Comparison of ENCODE assay signal across 11 cellular contexts in the genomic region with DNA sequence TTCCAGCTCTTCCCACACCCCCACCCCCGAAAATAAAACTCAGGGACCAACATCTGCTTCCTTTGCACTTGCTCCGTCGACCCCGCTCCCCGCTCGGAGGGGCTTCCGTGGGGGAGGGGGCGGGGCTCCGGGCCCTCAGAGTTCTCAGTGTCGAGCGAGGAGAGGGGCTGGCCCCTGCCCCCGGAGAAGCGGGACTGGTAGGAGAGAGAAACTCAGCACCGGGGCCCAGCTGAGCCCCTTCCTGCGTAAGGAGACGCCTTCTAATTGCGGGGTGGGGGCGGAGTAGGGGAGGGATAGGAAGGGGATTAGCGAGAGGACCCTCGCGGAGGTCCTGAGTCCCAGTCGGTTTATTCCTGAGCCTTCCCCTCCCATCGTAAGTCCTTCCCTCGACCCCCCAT. TPM values are rescaled to one million over a fixed set of nuclear protein-coding genes. Genes with fewer than 3 reads are reported as not detected.
A peak's percentile ranks its signal among the peaks of the same experiment; 100 is the strongest.
DNase-seq lines count a peak whose midpoint lies in the region; ATAC-seq and TF ChIP-seq lines count a peak whose summit lies in the region.
"Had no signal": no experiment of that assay in that cellular context is flagged by ENCODE, and none has a peak within 500 bp of the region (broad histone marks: within the 10 kb centered on the region; RNA-seq: fewer than 3 reads in every experiment).

No MANE protein-coding gene starts in this region.

- H3K27ac ChIP-seq in iPS-20b (ENCODE audit: low read length) (no peak overlapping the region), spleen (no peak overlapping the region)

- H3K36me3 ChIP-seq in iPS-20b (ENCODE audit: insufficient read depth, low read depth, low read length) (no peaks in the 10 kb centered on the region), spleen (no peaks in the 10 kb centered on the region)

- peaks cover 13% of the 10 kb centered on the region for H3K4me1 Mint-ChIP-seq in T-helper 2 cell treated with Interferon-gamma antibody and Interleukin-4, amounts not matched to agents 5 μg/mL and 100 μg/mL, for 36 hours (ENCODE audit: low read depth)
- H3K4me1 Mint-ChIP-seq in activated CD8-positive, alpha-beta T cell treated with anti-CD3 and anti-CD28 coated beads, Interleukin-2, amount 10 ng/mL, durations not matched to agents 7 days and 5 days (ENCODE audit: low read depth) = peaks cover 18% of the 10 kb centered on the region

- H3K4me1 ChIP-seq in iPS-20b (ENCODE audit: insufficient read depth, low read length) (peaks cover 24% of the 10 kb centered on the region), spleen (peaks cover 4 to 34% (median 30%) of the 10 kb centered on the region in 6 donors)

- H3K4me3 Mint-ChIP-seq in T-helper 2 cell treated with Interferon-gamma antibody and Interleukin-4, amounts not matched to agents 5 μg/mL and 100 μg/mL, for 36 hours = peak overlapping the region; percentile 66
- H3K4me3 Mint-ChIP-seq in activated CD8-positive, alpha-beta T cell treated with anti-CD3 and anti-CD28 coated beads, Interleukin-2, amount 10 ng/mL, durations not matched to agents 7 days and 5 days = peak overlapping the region; percentile 64

- POLR2A ChIA-PET in activated CD8-positive, alpha-beta T cell treated with anti-CD3 and anti-CD28 coated beads, Interleukin-2, amount 10 ng/mL, durations not matched to agents 7 days and 5 days (lab: Charles Lee) = no interaction called here

- H3K27me3 Mint-ChIP-seq in T-helper 2 cell treated with Interferon-gamma antibody and Interleukin-4, amounts not matched to agents 5 μg/mL and 100 μg/mL, for 36 hours (ENCODE audit: low read depth) = peaks cover 65% of the 10 kb centered on the region
- peaks cover 70% of the 10 kb centered on the region for H3K27me3 Mint-ChIP-seq in activated CD8-positive, alpha-beta T cell treated with anti-CD3 and anti-CD28 coated beads, Interleukin-2, amount 10 ng/mL, durations not matched to agents 7 days and 5 days (ENCODE audit: low read depth)

- intact Hi-C loops in spleen (cut with DNase I; ENCODE audit: low total_unique reads) = no loop called here

- ATAC-seq in activated CD8-positive, alpha-beta T cell treated with anti-CD3 and anti-CD28 coated beads, Interleukin-2, amount 10 ng/mL, durations not matched to agents 7 days and 5 days = peak; percentile 28
- ATAC-seq in GM19467 (IDR thresholded peaks at IDR 0.05; ENCODE audit: unreplicated experiment) (no peak), HG03442 (IDR thresholded peaks at IDR 0.05; ENCODE audit: unreplicated experiment) (no peak)

- DNase-seq in T-helper 2 cell treated with Interferon-gamma antibody and Interleukin-4, amounts not matched to agents 5 μg/mL and 100 μg/mL, for 36 hours (ENCODE audit: low spot score) = no peak
- no peak for DNase-seq in T-helper 2 cell
- no peak for DNase-seq in activated CD8-positive, alpha-beta T cell treated with anti-CD3 and anti-CD28 coated beads, Interleukin-2, amount 10 ng/mL, durations not matched to agents 7 days and 5 days
- no peak for DNase-seq in spleen
- DNase-seq in cerebellum (ENCODE audit: low spot score) = no peak
- DNase-seq: SIG-M5 had no signal

- no peak for TF ChIP-seq CTCF in spleen (IDR thresholded peaks at IDR 0.05 in 8 of 11, conservative IDR thresholded peaks at IDR 0.05 in 3 of 11)

- no peak for TF ChIP-seq POLR2A in spleen (IDR thresholded peaks at IDR 0.05)

- peak overlapping the region; percentile 9 for H3K27ac Mint-ChIP-seq in T-helper 2 cell treated with Interferon-gamma antibody and Interleukin-4, amounts not matched to agents 5 μg/mL and 100 μg/mL, for 36 hours
- peak overlapping the region; percentile 58 for H3K27ac Mint-ChIP-seq in activated CD8-positive, alpha-beta T cell treated with anti-CD3 and anti-CD28 coated beads, Interleukin-2, amount 10 ng/mL, durations not matched to agents 7 days and 5 days

- H3K9ac ChIP-seq in iPS-20b (ENCODE audit: low read depth, low read length) = no peak overlapping the region; the same call in 1 of the 2 replicates

- peaks cover 70% of the 10 kb centered on the region for H3K27me3 ChIP-seq in iPS-20b (ENCODE audit: insufficient read depth, low read length)
- peaks cover 0 to 66% (median 21%) of the 10 kb centered on the region in 7 donors for H3K27me3 ChIP-seq in spleen (replicated peaks in 1 of 7)

- peak overlapping the region; percentile 75 for H3K4me3 ChIP-seq in iPS-20b (ENCODE audit: low read length)
- peak overlapping the region; percentile 22 to 72 (median 38) for H3K4me3 ChIP-seq in spleen

- no peaks in the 10 kb centered on the region for H3K9me3 Mint-ChIP-seq in T-helper 2 cell treated with Interferon-gamma antibody and Interleukin-4, amounts not matched to agents 5 μg/mL and 100 μg/mL, for 36 hours
- no peaks in the 10 kb centered on the region for H3K9me3 Mint-ChIP-seq in activated CD8-positive, alpha-beta T cell treated with anti-CD3 and anti-CD28 coated beads, Interleukin-2, amount 10 ng/mL, durations not matched to agents 7 days and 5 days (ENCODE audit: insufficient read depth)

- CTCF ChIA-PET in activated CD8-positive, alpha-beta T cell treated with anti-CD3 and anti-CD28 coated beads, Interleukin-2, amount 10 ng/mL, durations not matched to agents 7 days and 5 days (lab: Charles Lee) = no interaction called here

- 1 to 10% (median 3%) methylated on average over 19 to 24 of the region's 24 CpGs for WGBS in spleen, 5 donors

- no peaks in the 10 kb centered on the region for H3K36me3 Mint-ChIP-seq in T-helper 2 cell treated with Interferon-gamma antibody and Interleukin-4, amounts not matched to agents 5 μg/mL and 100 μg/mL, for 36 hours (ENCODE audit: low read depth)
- H3K36me3 Mint-ChIP-seq in activated CD8-positive, alpha-beta T cell treated with anti-CD3 and anti-CD28 coated beads, Interleukin-2, amount 10 ng/mL, durations not matched to agents 7 days and 5 days (ENCODE audit: low read depth) = no peaks in the 10 kb centered on the region

- no peaks in the 10 kb centered on the region for H3K9me3 ChIP-seq in iPS-20b (ENCODE audit: insufficient read depth, low read depth, low read length)
- no peaks in the 10 kb centered on the region for H3K9me3 ChIP-seq in spleen

RNA-seq across cellular contexts. Expression of a gene that starts 22.3 kb away (rescaled TPM):
- not detected for total RNA-seq in activated CD8-positive, alpha-beta T cell treated with anti-CD3 and anti-CD28 coated beads, Interleukin-2, amount 10 ng/mL, durations not matched to agents 7 days and 5 days
- total RNA-seq in spleen = not detected
- polyA plus RNA-seq in spleen = not detected
- 0.36 TPM for total RNA-seq in cerebellum
- total RNA-seq: M059J, skeletal muscle tissue had no signal

RNA-seq across cellular contexts. Expression of a gene that starts 32.5 kb away (rescaled TPM):
- not detected for total RNA-seq in activated CD8-positive, alpha-beta T cell treated with anti-CD3 and anti-CD28 coated beads, Interleukin-2, amount 10 ng/mL, durations not matched to agents 7 days and 5 days
- total RNA-seq in spleen (under 1 TPM in 6 of 7 donors, not detected in 1; 0.07 to 0.32 (median 0.11) TPM), cerebellum (13.2 TPM)
- polyA plus RNA-seq in spleen = under 1 TPM; 0.05 to 0.19 (median 0.07) TPM
- total RNA-seq: skeletal muscle tissue had no signal

RNA-seq across cellular contexts. Expression of a gene that starts 32.8 kb away (rescaled TPM):
- not detected for total RNA-seq in activated CD8-positive, alpha-beta T cell treated with anti-CD3 and anti-CD28 coated beads, Interleukin-2, amount 10 ng/mL, durations not matched to agents 7 days and 5 days
- total RNA-seq in spleen = 10 to 100 TPM in 1 of 7 donors, 1 to 10 TPM in 6; 6.4 to 11.6 (median 7.1) TPM
- 10 to 100 TPM; 15.1 to 36.5 (median 35.8) TPM for polyA plus RNA-seq in spleen
- 5.8 TPM for total RNA-seq in cerebellum
- total RNA-seq: M059J had no signal

RNA-seq across cellular contexts. Expression of a gene that starts 46.5 kb away (rescaled TPM):
- total RNA-seq in activated CD8-positive, alpha-beta T cell treated with anti-CD3 and anti-CD28 coated beads, Interleukin-2, amount 10 ng/mL, durations not matched to agents 7 days and 5 days = 10 to 100 TPM; 42.5 to 47.2 TPM
- total RNA-seq in spleen (10 to 100 TPM; 33.2 to 94.8 (median 54.0) TPM), cerebellum (11.8 TPM)
- polyA plus RNA-seq in spleen = 100 to 1,000 TPM; 126 to 201 (median 153) TPM

Comparison
In these comparisons a context has a peak if more than half of its experiments do, and no peak if none do; other contexts are left out.
1. RNA of a gene that starts 32.5 kb away (total RNA-seq): 13.2 TPM in cerebellum (single experiment); 0.07 to 0.32 TPM in spleen and not detected in activated CD8-positive, alpha-beta T cell treated with anti-CD3 and anti-CD28 coated beads, Interleukin-2, amount 10 ng/mL, durations not matched to agents 7 days and 5 days; every median in the first group is over 10 times any median in the second.